In the genomic region with DNA sequence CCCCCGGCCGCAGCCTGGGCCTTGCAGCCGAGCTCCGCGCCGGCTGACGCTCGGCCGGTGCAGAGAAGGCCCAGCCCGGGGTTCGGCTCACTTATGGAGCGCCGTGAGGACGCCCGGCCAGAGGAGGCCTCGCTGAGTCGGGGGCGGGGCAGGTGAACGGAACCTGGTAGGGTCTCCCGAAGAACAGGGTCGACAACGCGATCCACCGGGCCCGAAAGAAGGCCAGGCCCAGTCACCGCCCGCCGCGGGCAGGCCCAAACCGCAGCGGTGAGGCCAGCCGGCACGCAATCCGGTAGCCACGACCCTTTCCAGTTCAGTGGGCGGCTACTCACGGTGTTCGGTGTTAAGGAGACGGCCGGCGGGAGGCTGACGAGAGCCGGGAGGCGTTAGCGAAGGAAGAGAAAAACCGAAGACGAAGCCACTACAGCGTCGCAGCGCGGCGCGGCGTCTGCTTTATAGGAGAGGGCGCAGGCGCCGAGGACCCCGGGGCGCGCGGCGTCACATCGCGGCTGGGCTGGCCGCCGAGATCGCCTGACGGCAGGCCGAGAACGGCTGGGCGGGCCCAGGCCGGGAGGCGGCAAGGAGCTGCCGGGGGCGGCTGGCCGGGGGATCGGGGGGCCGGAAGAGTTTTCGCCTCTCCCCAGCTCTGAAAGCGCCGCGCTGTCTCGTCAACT, we compare ENCODE assay signal across 8 cellular contexts. TPM values are rescaled to one million over a fixed set of nuclear protein-coding genes. Genes with fewer than 3 reads are reported as not detected.
A peak's percentile ranks its signal among the peaks of the same experiment; 100 is the strongest.
DNase-seq lines count a peak whose midpoint lies in the region; ATAC-seq and TF ChIP-seq lines count a peak whose summit lies in the region.

A gene (minus strand): TSS at position 428 of the 674 bp plus-strand sequence. CDS start 2,928 bp downstream, outside the sequence.

- peaks cover 28% of the 10 kb centered on the region for H3K4me1 Mint-ChIP-seq in activated naive CD8-positive, alpha-beta T cell treated with anti-CD3 and anti-CD28 coated beads, Interleukin-2, amount 50 U/mL, for 24 hours

- TF ChIP-seq CTCF in GM10248 (IDR thresholded peaks at IDR 0.05; ENCODE audit: control extremely low read depth, extremely low read depth, low read depth, missing control alignments) (no peak), HFF-Myc (IDR thresholded peaks at IDR 0.05; ENCODE audit: low read depth, low read length, missing control alignments) (no peak), NB4 (IDR thresholded peaks at IDR 0.05; ENCODE audit: low read depth, low read length) (no peak), parathyroid adenoma (IDR thresholded peaks at IDR 0.05) (no peak), thyroid gland (IDR thresholded peaks at IDR 0.05) (peak in 1 of 6 experiments; percentile 16)

- CTCF ChIA-PET in GM10248 (lab: Yijun Ruan, JAX), result interaction anchor here (1.0 to 1.9 kb wide), 5 partner anchors 12 to 137 kb away, joined by 4 to 9 read pairs (median 4); no protein-coding TSS in a partner anchor

- peak; percentile 82 for ATAC-seq in activated naive CD8-positive, alpha-beta T cell treated with anti-CD3 and anti-CD28 coated beads, Interleukin-2, amount 50 U/mL, for 24 hours
- ATAC-seq in Right ventricle myocardium superior (ENCODE audit: poor library complexity), result peak; percentile 94

- H2AFZ ChIP-seq in parathyroid adenoma, result peak within 1 kb of the TSS; percentile 94

- H3K9me3 Mint-ChIP-seq in activated naive CD8-positive, alpha-beta T cell treated with anti-CD3 and anti-CD28 coated beads, Interleukin-2, amount 50 U/mL, for 24 hours, result no peaks in the 10 kb centered on the region

- H3K36me3 Mint-ChIP-seq in activated naive CD8-positive, alpha-beta T cell treated with anti-CD3 and anti-CD28 coated beads, Interleukin-2, amount 50 U/mL, for 24 hours (ENCODE audit: low read depth), result peaks cover 20% of the 10 kb centered on the region

- POLR2A ChIA-PET in GM10248 (lab: Yijun Ruan, JAX), result interaction anchor here (0.5 to 2.6 kb wide), 22 partner anchors 8 to 669 kb away, joined by 3 to 15 read pairs (median 4); a partner anchor contains a TSS

- H3K36me3 ChIP-seq in parathyroid adenoma (ENCODE audit: control insufficient read depth, insufficient read depth, low read length), result no peaks in the 10 kb centered on the region
- peaks cover 6 to 10% of the 10 kb centered on the region in 2 donors for H3K36me3 ChIP-seq in thyroid gland

- peak within 1 kb of the TSS; percentile 95 for H3K27ac Mint-ChIP-seq in activated naive CD8-positive, alpha-beta T cell treated with anti-CD3 and anti-CD28 coated beads, Interleukin-2, amount 50 U/mL, for 24 hours

- H3K4me2 ChIP-seq in parathyroid adenoma (ENCODE audit: low read length), result peak within 1 kb of the TSS; percentile 83

- DNase-seq in GM10248 (ENCODE audit: extremely low spot score) (peak; percentile 92), HFF-Myc (ENCODE audit: extremely low read depth, low read depth) (peak; percentile 38), NB4 (ENCODE audit: low read depth) (peak; percentile 87), T follicular helper cell (ENCODE audit: low read depth) (peak; percentile 76), Right ventricle myocardium superior (peak; percentile 91), thyroid gland (peak; percentile 78 to 79)
- DNase-seq in activated naive CD8-positive, alpha-beta T cell treated with anti-CD3 and anti-CD28 coated beads, Interleukin-2, amount 50 U/mL, for 24 hours, result peak; percentile 86

- 0% methylated on average over 23 of the region's 83 CpGs; no CpG with 5 or more reads in 1 of the 2 donors for WGBS in thyroid gland, 2 donors

- peak within 1 kb of the TSS; percentile 91 for H3K9ac ChIP-seq in parathyroid adenoma

- H3K27ac ChIP-seq in parathyroid adenoma, result peak within 1 kb of the TSS; percentile 99
- peak within 1 kb of the TSS; percentile 97 to 99 (median 98) for H3K27ac ChIP-seq in thyroid gland

- H3K27me3 Mint-ChIP-seq in activated naive CD8-positive, alpha-beta T cell treated with anti-CD3 and anti-CD28 coated beads, Interleukin-2, amount 50 U/mL, for 24 hours, result no peaks in the 10 kb centered on the region

- H3K4me3 Mint-ChIP-seq in activated naive CD8-positive, alpha-beta T cell treated with anti-CD3 and anti-CD28 coated beads, Interleukin-2, amount 50 U/mL, for 24 hours, result peak within 1 kb of the TSS; percentile 94

- H3K9me3 ChIP-seq in parathyroid adenoma (ENCODE audit: control insufficient read depth, low read length) (no peaks in the 10 kb centered on the region), thyroid gland (no peaks in the 10 kb centered on the region)

- H3K4me3 ChIP-seq in HFF-Myc (replicated peaks; ENCODE audit: low read depth, low read length) (peak within 1 kb of the TSS; percentile 97), NB4 (ENCODE audit: low read depth, low read length) (peak within 1 kb of the TSS; percentile 97), parathyroid adenoma (ENCODE audit: low read depth, low read length) (peak within 1 kb of the TSS; percentile 95), thyroid gland (replicated peaks in 1 of 3) (peak within 1 kb of the TSS; percentile 61 to 92 (median 85))

- TF ChIP-seq POLR2A in NB4 (IDR thresholded peaks at IDR 0.05; ENCODE audit: extremely low read depth, insufficient read length), result peak; percentile 96
- TF ChIP-seq POLR2A in thyroid gland (IDR thresholded peaks at IDR 0.05), result peak; percentile 95 to 98

- H3K27me3 ChIP-seq in parathyroid adenoma (ENCODE audit: control insufficient read depth, insufficient read depth, low read length), result no peaks in the 10 kb centered on the region
- H3K27me3 ChIP-seq in thyroid gland, result no peaks in the 10 kb centered on the region

- intact Hi-C loops in Right ventricle myocardium superior (cut with DNase I), result no loop called here
- intact Hi-C loops in thyroid gland (cut with DNase I), result loop anchor here (5.0 kb wide), 1 partner anchor 51 kb away; a partner anchor contains a TSS

- peaks cover 19% of the 10 kb centered on the region for H3K79me2 ChIP-seq in parathyroid adenoma

- H3K4me1 ChIP-seq in parathyroid adenoma (peaks cover 4% of the 10 kb centered on the region), thyroid gland (peaks cover 15 to 29% of the 10 kb centered on the region in 2 donors)

RNA-seq across cellular contexts. Expression of the gene that starts here (rescaled TPM):
- total RNA-seq in Right ventricle myocardium superior (424 TPM), thyroid gland (100 to 1,000 TPM; 234 to 418 (median 346) TPM)

Comparison
In these comparisons a context has a peak if more than half of its experiments do, and no peak if none do; other contexts are left out.
1. Peak in every context shown above with its lines: DNase-seq, ATAC-seq, H3K4me3 ChIP-seq and H3K27ac ChIP-seq.
2. DNase-seq: peak in every context shown above with its lines; median percentile 92 in GM10248; 91 in Right ventricle myocardium superior; 87 in NB4; 86 in activated naive CD8-positive, alpha-beta T cell treated with anti-CD3 and anti-CD28 coated beads, Interleukin-2, amount 50 U/mL, for 24 hours; 78 in thyroid gland; 76 in T follicular helper cell; 38 in HFF-Myc.